In genomic region chr17:75645889-75646625, GRCh38 we compare ENCODE assay signal across 9 cellular contexts. TPM values are rescaled to one million over a fixed set of nuclear protein-coding genes. Genes with fewer than 3 reads are reported as not detected.
DNase-seq lines count a peak whose midpoint lies in the region; ATAC-seq and TF ChIP-seq lines count a peak whose summit lies in the region.
"Had no signal": no experiment of that assay in that cellular context is flagged by ENCODE, and none has a peak within 500 bp of the region (broad histone marks: within the 10 kb centered on the region; RNA-seq: fewer than 3 reads in every experiment).

No MANE protein-coding gene starts in this region.

- ATAC-seq in activated T-cell treated with anti-CD3 and anti-CD28 coated beads, Interleukin-2, amount 50 U/mL, for 72 hours (replicated peaks in 1 of 2): peak; percentile 43 to 68
- peak; percentile 94 for ATAC-seq in HG03354 (IDR thresholded peaks at IDR 0.05; ENCODE audit: poor library complexity, severe bottlenecking, unreplicated experiment)
- peak; percentile 40 for ATAC-seq in activated T-helper 17 cell treated with anti-CD3 and anti-CD28 coated beads, Interleukin-2, amount 50 U/mL, for 72 hours (replicated peaks)

- no peak overlapping the region for H3K4me3 Mint-ChIP-seq in activated T-cell treated with anti-CD3 and anti-CD28 coated beads, Interleukin-2, amount 50 U/mL, for 72 hours
- H3K4me3 Mint-ChIP-seq in activated T-helper 17 cell treated with anti-CD3 and anti-CD28 coated beads, Interleukin-2, amount 50 U/mL, for 72 hours: no peak overlapping the region

- peak; percentile 84 for TF ChIP-seq POLR2A in transverse colon (IDR thresholded peaks at IDR 0.05)

- H3K27ac Mint-ChIP-seq in activated T-cell treated with anti-CD3 and anti-CD28 coated beads, Interleukin-2, amount 50 U/mL, for 72 hours: no peak overlapping the region
- H3K27ac Mint-ChIP-seq in activated T-helper 17 cell treated with anti-CD3 and anti-CD28 coated beads, Interleukin-2, amount 50 U/mL, for 72 hours: peak overlapping the region; percentile 65

- H3K4me1 ChIP-seq in transverse colon: peaks cover 8 to 43% (median 25%) of the 10 kb centered on the region in 4 donors

- H3K36me3 Mint-ChIP-seq in activated T-cell treated with anti-CD3 and anti-CD28 coated beads, Interleukin-2, amount 50 U/mL, for 72 hours (ENCODE audit: insufficient read depth in 2 of 2): peaks cover 4 to 9% of the 10 kb centered on the region in 2 donors
- peaks cover 25% of the 10 kb centered on the region for H3K36me3 Mint-ChIP-seq in activated T-helper 17 cell treated with anti-CD3 and anti-CD28 coated beads, Interleukin-2, amount 50 U/mL, for 72 hours (ENCODE audit: low read depth)

- DNase-seq in activated T-cell treated with anti-CD3 and anti-CD28 coated beads, Interleukin-2, amount 50 U/mL, for 72 hours: no peak
- no peak for DNase-seq in activated T-cell treated with anti-CD3 and anti-CD28 coated beads, Interleukin-2, amount 50 U/mL, for 1 hour
- DNase-seq in left kidney (ENCODE audit: low read depth, low spot score) (peak; percentile 90), transverse colon (peak; percentile 89), DMS114 treated with DMSO at 0.1 percent for 48 hours (lab: John Stamatoyannopoulos, UW; ENCODE audit: unreplicated experiment) (no peak)
- DNase-seq in activated CD4-positive, alpha-beta T cell treated with anti-CD3 and anti-CD28 coated beads for 1 hour: no peak
- DNase-seq: DND-41 had no signal

- 45% methylated on average over 15 of the region's 16 CpGs; no CpG with 5 or more reads in 1 of the 2 donors for WGBS in transverse colon (ENCODE audit: low coverage in 1 of 2), 2 donors

- in situ Hi-C loops in transverse colon (cut with MboI; ENCODE audit: low pct_ligation_motif_present in 1 of 4, low pct_unique_long_range_greater_than_20kb in 1 of 4, low sequenced_read_pairs in 3 of 4): no loop called here

- H3K4me1 Mint-ChIP-seq in activated T-cell treated with anti-CD3 and anti-CD28 coated beads, Interleukin-2, amount 50 U/mL, for 72 hours (ENCODE audit: low read depth): no peaks in the 10 kb centered on the region
- H3K4me1 Mint-ChIP-seq in activated T-helper 17 cell treated with anti-CD3 and anti-CD28 coated beads, Interleukin-2, amount 50 U/mL, for 72 hours: no peaks in the 10 kb centered on the region

- no peak for TF ChIP-seq EP300 in transverse colon (IDR thresholded peaks at IDR 0.05; ENCODE audit: low read depth)

- H3K9me3 ChIP-seq in transverse colon: no peaks in the 10 kb centered on the region

- H3K27me3 Mint-ChIP-seq in activated T-cell treated with anti-CD3 and anti-CD28 coated beads, Interleukin-2, amount 50 U/mL, for 72 hours (ENCODE audit: low read depth): no peaks in the 10 kb centered on the region
- no peaks in the 10 kb centered on the region for H3K27me3 Mint-ChIP-seq in activated T-helper 17 cell treated with anti-CD3 and anti-CD28 coated beads, Interleukin-2, amount 50 U/mL, for 72 hours

- peak overlapping the region; percentile 88 to 91 (median 90) for H3K27ac ChIP-seq in transverse colon

- TF ChIP-seq CTCF in transverse colon (IDR thresholded peaks at IDR 0.05): peak in 1 of 5 experiments; percentile 18

- peaks cover 0 to 6% (median 0%) of the 10 kb centered on the region in 4 donors for H3K36me3 ChIP-seq in transverse colon

- no peaks in the 10 kb centered on the region for H3K27me3 ChIP-seq in transverse colon

- H3K9me3 Mint-ChIP-seq in activated T-cell treated with anti-CD3 and anti-CD28 coated beads, Interleukin-2, amount 50 U/mL, for 72 hours: no peaks in the 10 kb centered on the region
- no peaks in the 10 kb centered on the region for H3K9me3 Mint-ChIP-seq in activated T-helper 17 cell treated with anti-CD3 and anti-CD28 coated beads, Interleukin-2, amount 50 U/mL, for 72 hours

- no peak overlapping the region for H3K4me3 ChIP-seq in transverse colon

- intact Hi-C loops in transverse colon (cut with DNase I; ENCODE audit: low total_unique reads): no loop called here

RNA-seq across cellular contexts. Expression of gene SMIM5, which starts 12.8 kb away (rescaled TPM):
- 1 to 10 TPM; 1.4 to 2.4 TPM for total RNA-seq in activated T-cell treated with anti-CD3 and anti-CD28 coated beads, Interleukin-2, amount 50 U/mL, for 72 hours
- total RNA-seq in activated T-helper 17 cell treated with anti-CD3 and anti-CD28 coated beads, Interleukin-2, amount 50 U/mL, for 72 hours: under 1 TPM in 1 of 2 donors, not detected in 1; 0.21 TPM
- 10 to 100 TPM in 3 of 4 donors, not detected in 1; 31.3 to 71.4 (median 50.0) TPM for total RNA-seq in transverse colon

RNA-seq across cellular contexts. Expression of gene RECQL5, which starts 20.9 kb away (rescaled TPM):
- 10 to 100 TPM; 50.7 to 58.5 TPM for total RNA-seq in activated T-cell treated with anti-CD3 and anti-CD28 coated beads, Interleukin-2, amount 50 U/mL, for 72 hours
- 10 to 100 TPM; 29.7 to 35.6 TPM for total RNA-seq in activated T-helper 17 cell treated with anti-CD3 and anti-CD28 coated beads, Interleukin-2, amount 50 U/mL, for 72 hours
- total RNA-seq in transverse colon: 100 to 1,000 TPM in 2 of 4 donors, 10 to 100 TPM in 2; 25.1 to 129 (median 80.3) TPM

RNA-seq across cellular contexts. Expression of gene SAP30BP, which starts 21.1 kb away (rescaled TPM):
- total RNA-seq in activated T-cell treated with anti-CD3 and anti-CD28 coated beads, Interleukin-2, amount 50 U/mL, for 72 hours: 100 to 1,000 TPM in 1 of 2 donors, 10 to 100 TPM in 1; 97.0 to 112 TPM
- total RNA-seq in activated T-helper 17 cell treated with anti-CD3 and anti-CD28 coated beads, Interleukin-2, amount 50 U/mL, for 72 hours: 10 to 100 TPM; 68.1 to 90.0 TPM
- total RNA-seq in transverse colon: 10 to 100 TPM; 49.0 to 83.8 (median 71.4) TPM

RNA-seq across cellular contexts. Expression of gene MYO15B, which starts 58.5 kb away (rescaled TPM):
- total RNA-seq in activated T-cell treated with anti-CD3 and anti-CD28 coated beads, Interleukin-2, amount 50 U/mL, for 72 hours: 100 to 1,000 TPM; 102 to 121 TPM
- total RNA-seq in activated T-helper 17 cell treated with anti-CD3 and anti-CD28 coated beads, Interleukin-2, amount 50 U/mL, for 72 hours: 10 to 100 TPM; 10.2 to 44.5 TPM
- total RNA-seq in transverse colon: 1,000 to 10,000 TPM in 1 of 4 donors, 100 to 1,000 TPM in 2, 10 to 100 TPM in 1; 59.3 to 1,778 (median 829) TPM

Comparison
In these comparisons a context has a peak if more than half of its experiments do, and no peak if none do; other contexts are left out.
1. ATAC-seq: peak in every context shown above with its lines; median percentile 94 in HG03354; 56 in activated T-cell treated with anti-CD3 and anti-CD28 coated beads, Interleukin-2, amount 50 U/mL, for 72 hours; 40 in activated T-helper 17 cell treated with anti-CD3 and anti-CD28 coated beads, Interleukin-2, amount 50 U/mL, for 72 hours.
2. DNase-seq: peak in left kidney (single experiment) and transverse colon (single experiment); none in activated T-cell treated with anti-CD3 and anti-CD28 coated beads, Interleukin-2, amount 50 U/mL, for 72 hours (0 of 2), activated T-cell treated with anti-CD3 and anti-CD28 coated beads, Interleukin-2, amount 50 U/mL, for 1 hour (single experiment), DMS114 treated with DMSO at 0.1 percent for 48 hours (single experiment) and activated CD4-positive, alpha-beta T cell treated with anti-CD3 and anti-CD28 coated beads for 1 hour (single experiment).